ENCODE assay signal across 22 cellular contexts in the genomic region with DNA sequence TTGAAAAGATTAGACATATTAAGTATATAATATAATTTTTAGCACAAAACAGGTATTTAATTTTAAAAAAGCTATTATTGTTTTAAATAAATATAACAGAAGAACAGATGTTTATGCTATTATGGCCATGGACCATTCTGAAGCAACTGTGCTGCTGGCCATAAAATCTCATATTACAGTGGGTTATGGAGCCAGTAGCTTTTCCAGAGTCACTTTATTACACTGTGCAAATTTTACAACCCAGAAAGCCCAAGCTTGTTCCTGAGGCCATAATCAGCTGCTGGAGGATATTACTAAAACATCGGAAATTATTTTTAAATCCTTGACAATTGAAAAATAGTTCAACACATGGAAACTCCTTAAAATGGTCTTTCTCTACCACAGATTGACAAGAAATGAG.
"Had no signal": no experiment of that assay in that cellular context is flagged by ENCODE, and none has a peak within 500 bp of the region (broad histone marks: within the 10 kb centered on the region; RNA-seq: fewer than 3 reads in every experiment).

No MANE protein-coding gene starts in this region.

- H3K4me1 ChIP-seq: ascending aorta, pancreas, psoas muscle, spleen, suprapubic skin, upper lobe of right lung had no signal

- H3K27ac ChIP-seq: ascending aorta, pancreas, psoas muscle, spleen, suprapubic skin, tibial artery, upper lobe of right lung had no signal

- H3K9me3 ChIP-seq: ascending aorta, pancreas, psoas muscle, spleen, suprapubic skin, tibial artery, upper lobe of right lung had no signal

- H3K4me3 Mint-ChIP-seq: activated CD4-positive, alpha-beta memory T cell treated with anti-CD3 and anti-CD28 coated beads for 36 hours; activated CD4-positive, alpha-beta T cell treated with anti-CD3 and anti-CD28 coated beads, Interleukin-2, amount 10 ng/mL, durations not matched to agents 24 days and 14 days; activated naive CD4-positive, alpha-beta T cell treated with anti-CD3 and anti-CD28 coated beads, Interleukin-2, amount 10 ng/mL, durations not matched to agents 7 days and 5 days; activated naive CD8-positive, alpha-beta T cell treated with anti-CD3 and anti-CD28 coated beads, Interleukin-2, amount 10 ng/mL, durations not matched to agents 7 days and 5 days; naive B cell; T-helper 17 cell had no signal

- ATAC-seq: left ventricle myocardium superior, pancreas, psoas muscle, T-helper 17 cell, upper lobe of right lung had no signal

- H3K4me3 ChIP-seq: ascending aorta, pancreas, psoas muscle, spleen, suprapubic skin, tibial artery, upper lobe of right lung had no signal

- H3K36me3 Mint-ChIP-seq: activated CD4-positive, alpha-beta memory T cell treated with anti-CD3 and anti-CD28 coated beads for 36 hours; activated naive CD4-positive, alpha-beta T cell treated with anti-CD3 and anti-CD28 coated beads, Interleukin-2, amount 10 ng/mL, durations not matched to agents 7 days and 5 days; activated naive CD8-positive, alpha-beta T cell treated with anti-CD3 and anti-CD28 coated beads, Interleukin-2, amount 10 ng/mL, durations not matched to agents 7 days and 5 days; naive B cell had no signal

- DNase-seq: activated CD4-positive, alpha-beta memory T cell treated with anti-CD3 and anti-CD28 coated beads for 36 hours; activated CD4-positive, alpha-beta T cell treated with anti-CD3 and anti-CD28 coated beads, Interleukin-2, amount 10 ng/mL, durations not matched to agents 24 days and 14 days; activated CD4-positive, CD25-positive, alpha-beta regulatory T cell treated with anti-CD3 and anti-CD28 coated beads, Interleukin-2, amount 50 U/mL, for 72 hours; activated CD8-positive, alpha-beta memory T cell treated with anti-CD3 and anti-CD28 coated beads, Interleukin-2, amount 50 U/mL, for 4 hours; activated gamma-delta T cell; activated naive CD4-positive, alpha-beta T cell treated with anti-CD3 and anti-CD28 coated beads, Interleukin-2, amount 10 ng/mL, durations not matched to agents 7 days and 5 days; activated naive CD8-positive, alpha-beta T cell treated with anti-CD3 and anti-CD28 coated beads, Interleukin-2, amount 10 ng/mL, durations not matched to agents 7 days and 5 days; activated T-cell treated with anti-CD3 and anti-CD28 coated beads, Interleukin-2, amount 50 U/mL, for 1 hour; central memory CD4-positive, alpha-beta T cell; foreskin melanocyte; left ventricle myocardium superior; naive B cell; pancreas; psoas muscle; spleen; stimulated activated naive CD4-positive, alpha-beta T cell; T-helper 17 cell; T1000; tibial artery; upper lobe of right lung had no signal

- H3K27me3 Mint-ChIP-seq: activated CD4-positive, alpha-beta T cell treated with anti-CD3 and anti-CD28 coated beads, Interleukin-2, amount 10 ng/mL, durations not matched to agents 24 days and 14 days; activated naive CD4-positive, alpha-beta T cell treated with anti-CD3 and anti-CD28 coated beads, Interleukin-2, amount 10 ng/mL, durations not matched to agents 7 days and 5 days; activated naive CD8-positive, alpha-beta T cell treated with anti-CD3 and anti-CD28 coated beads, Interleukin-2, amount 10 ng/mL, durations not matched to agents 7 days and 5 days; naive B cell; T-helper 17 cell had no signal

- H3K27me3 ChIP-seq: ascending aorta, pancreas, spleen, suprapubic skin, tibial artery, upper lobe of right lung had no signal

- H3K4me1 Mint-ChIP-seq: activated CD4-positive, alpha-beta T cell treated with anti-CD3 and anti-CD28 coated beads, Interleukin-2, amount 10 ng/mL, durations not matched to agents 24 days and 14 days; activated naive CD4-positive, alpha-beta T cell treated with anti-CD3 and anti-CD28 coated beads, Interleukin-2, amount 10 ng/mL, durations not matched to agents 7 days and 5 days; activated naive CD8-positive, alpha-beta T cell treated with anti-CD3 and anti-CD28 coated beads, Interleukin-2, amount 10 ng/mL, durations not matched to agents 7 days and 5 days; naive B cell; T-helper 17 cell had no signal

- H3K36me3 ChIP-seq: ascending aorta, pancreas, spleen, suprapubic skin, tibial artery, upper lobe of right lung had no signal

- H3K27ac Mint-ChIP-seq: activated CD4-positive, alpha-beta memory T cell treated with anti-CD3 and anti-CD28 coated beads for 36 hours; activated CD4-positive, alpha-beta T cell treated with anti-CD3 and anti-CD28 coated beads, Interleukin-2, amount 10 ng/mL, durations not matched to agents 24 days and 14 days; activated naive CD4-positive, alpha-beta T cell treated with anti-CD3 and anti-CD28 coated beads, Interleukin-2, amount 10 ng/mL, durations not matched to agents 7 days and 5 days; activated naive CD8-positive, alpha-beta T cell treated with anti-CD3 and anti-CD28 coated beads, Interleukin-2, amount 10 ng/mL, durations not matched to agents 7 days and 5 days; naive B cell; T-helper 17 cell had no signal

- H3K9me3 Mint-ChIP-seq: activated CD4-positive, alpha-beta memory T cell treated with anti-CD3 and anti-CD28 coated beads for 36 hours; activated naive CD4-positive, alpha-beta T cell treated with anti-CD3 and anti-CD28 coated beads, Interleukin-2, amount 10 ng/mL, durations not matched to agents 7 days and 5 days; naive B cell had no signal
